Comparison of ENCODE assay signal across 6 cellular contexts in the genomic region with DNA sequence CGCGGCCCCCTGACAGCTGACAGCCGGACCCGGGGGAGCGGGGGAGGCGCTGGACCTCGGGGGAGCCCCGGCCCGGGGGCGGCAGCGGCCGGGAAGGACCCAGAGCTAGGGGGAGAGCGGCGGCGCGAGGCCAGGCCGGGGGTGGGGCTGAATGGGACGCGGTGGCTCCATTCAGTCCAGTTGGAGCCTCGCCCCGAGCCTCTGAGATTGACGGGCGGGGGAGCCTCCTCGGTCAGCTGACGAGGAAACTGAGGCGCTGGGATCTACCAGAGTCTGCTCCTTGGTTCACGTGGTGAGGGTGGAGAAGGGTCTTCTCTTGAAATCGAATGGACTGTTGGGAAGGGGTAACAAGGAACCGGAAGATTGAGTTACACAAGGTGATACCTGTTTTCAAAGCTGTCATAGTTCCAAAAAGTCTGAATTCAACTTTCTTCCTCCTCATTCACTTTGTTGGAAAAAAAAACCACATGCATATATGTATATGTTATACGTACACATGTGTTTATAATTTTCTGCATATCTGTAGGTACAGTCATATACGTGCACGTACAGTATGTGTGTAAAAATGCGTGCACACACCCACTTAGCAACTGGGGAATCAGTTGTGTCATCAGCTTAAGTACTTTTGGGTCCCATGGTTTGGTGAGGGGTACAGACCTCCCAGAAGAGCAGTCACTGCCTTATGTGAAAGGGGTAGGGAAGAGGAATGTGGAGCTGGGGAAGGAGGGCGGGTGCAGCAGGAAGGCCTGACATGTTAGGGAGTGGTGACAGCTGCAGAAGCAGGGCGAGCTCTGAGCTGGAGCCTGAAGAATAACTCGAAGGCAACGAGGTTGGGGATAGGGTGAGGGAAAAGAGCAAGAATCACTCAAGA. TPM values are rescaled to one million over a fixed set of nuclear protein-coding genes. Genes with fewer than 3 reads are reported as not detected.
DNase-seq lines count a peak whose midpoint lies in the region; ATAC-seq, FAIRE-seq and TF ChIP-seq lines count a peak whose summit lies in the region.

No MANE protein-coding gene starts in this region.

- H3K27ac Mint-ChIP-seq in activated B cell treated with CpG ODN at 0.5 μM for 24 hours, result peak overlapping the region; percentile 95

- peaks cover 3 to 14% of the 10 kb centered on the region in 2 experiments; a peak in 3 of 5 replicates for H3K36me3 ChIP-seq in HepG2 (replicated peaks in 1 of 2; ENCODE audit: control insufficient read depth in 1 of 2, insufficient read depth in 2 of 2, low read length in 2 of 2)

- CTCF ChIA-PET in activated B cell treated with CpG ODN at 0.5 μM for 24 hours (lab: Charles Lee), result interaction anchor here (1.0 to 3.9 kb wide), 10 partner anchors 11 to 301 kb away, joined by 3 to 69 read pairs (median 5); a partner anchor contains a TSS
- CTCF ChIA-PET in HepG2 (lab: Yijun Ruan, JAX; ENCODE audit: low intra/inter-chr PET ratio, low total read pairs), result interaction anchor here (1.9 kb wide), 1 partner anchor 73 kb away, joined by 9 read pairs; no protein-coding TSS in a partner anchor

- TF ChIP-seq RAD21 in HepG2 (CRISPR knock-in tag; IDR thresholded peaks at IDR 0.05), result no peak

- H3K79me2 ChIP-seq in HepG2 (ENCODE audit: insufficient read depth, low read length), result peaks cover 22% of the 10 kb centered on the region

- ATAC-seq in activated B cell treated with CpG ODN at 0.5 μM for 24 hours (ENCODE audit: low read depth), result no peak
- no peak for ATAC-seq in HepG2

- no peak for TF ChIP-seq POLR2A in HepG2 (IDR thresholded peaks at IDR 0.05; ENCODE audit: insufficient read depth in 1 of 2, low read depth in 2 of 2, low read length in 2 of 2)

- no peak for DNase-seq in GM12865 (ENCODE audit: low read depth)
- no peak for DNase-seq in activated B cell treated with CpG ODN at 0.5 μM for 24 hours
- DNase-seq in HepG2 (ENCODE audit: low spot score), result no peak
- DNase-seq in AML-193 (lab: John Stamatoyannopoulos, UW), result no peak
- no peak for DNase-seq in NCI-H2081 treated with DMSO at 0.1 percent for 48 hours (lab: John Stamatoyannopoulos, UW)
- DNase-seq in KBM-7, result no peak

- TF ChIP-seq CTCF in GM12865 (IDR thresholded peaks at IDR 0.05; ENCODE audit: insufficient read depth, low read depth, low read length, missing control alignments) (no peak), activated B cell treated with CpG ODN at 0.5 μM for 24 hours (IDR thresholded peaks at IDR 0.05) (no peak), HepG2 (CRISPR knock-in tag; IDR thresholded peaks at IDR 0.05) (no peak)

- 12% methylated on average over 28 of the region's 37 CpGs for WGBS in HepG2 (ENCODE audit: low lambda C conversion rate)

- H3K4me3 ChIP-seq in GM12865 (ENCODE audit: low read depth, low read length) (peak overlapping the region; percentile 74), HepG2 (replicated peaks in 1 of 3; ENCODE audit: insufficient read depth in 1 of 3, low read depth in 2 of 3, low read length in 3 of 3) (peak overlapping the region; percentile 83 to 96 (median 91))

- no peak overlapping the region for H2AFZ ChIP-seq in HepG2 (ENCODE audit: low read length)

- in situ Hi-C loops in HepG2 (cut with HindIII; ENCODE audit: extremely low pct_ligation_motif_present, low pct_unique_long_range_greater_than_20kb), result no loop called here
- in situ Hi-C loops in KBM-7 (cut with MboI; ENCODE audit: low pct_unique_long_range_greater_than_20kb, low sequenced_read_pairs), result no loop called here

- no peaks in the 10 kb centered on the region; a peak in 1 of 5 replicates for H3K27me3 ChIP-seq in HepG2 (ENCODE audit: control insufficient read depth in 1 of 2, insufficient read depth in 2 of 2, low read length in 2 of 2)

- peak overlapping the region; percentile 81 for H3K9ac ChIP-seq in HepG2 (ENCODE audit: insufficient read depth, low read depth, low read length)

- H3K9me3 ChIP-seq in HepG2 (ENCODE audit: low read length), result no peaks in the 10 kb centered on the region

- H3K4me1 ChIP-seq in HepG2 (ENCODE audit: insufficient read depth, low read length), result peaks cover 25% of the 10 kb centered on the region

- no peaks in the 10 kb centered on the region for H4K20me1 ChIP-seq in HepG2 (ENCODE audit: insufficient read depth, low read length)

- H3K36me3 Mint-ChIP-seq in activated B cell treated with CpG ODN at 0.5 μM for 24 hours (ENCODE audit: low read depth), result peaks cover 34% of the 10 kb centered on the region

- H3K4me1 Mint-ChIP-seq in activated B cell treated with CpG ODN at 0.5 μM for 24 hours, result peaks cover 26% of the 10 kb centered on the region

- H3K9me3 Mint-ChIP-seq in activated B cell treated with CpG ODN at 0.5 μM for 24 hours, result no peaks in the 10 kb centered on the region

- no peak for TF ChIP-seq EP300 in HepG2 (IDR thresholded peaks at IDR 0.05; ENCODE audit: low read depth in 2 of 2, low read length in 2 of 2)
- TF ChIP-seq EP300 in HepG2 (CRISPR knock-in tag; IDR thresholded peaks at IDR 0.05; ENCODE audit: borderline replicate concordance), result no peak

- FAIRE-seq in HepG2 (lab: Jason Lieb, UNC), result peak; percentile 53

- POLR2A ChIA-PET in activated B cell treated with CpG ODN at 0.5 μM for 24 hours (lab: Charles Lee), result interaction anchor here (0.6 to 5.5 kb wide), 21 partner anchors 10 to 712 kb away, joined by 3 to 137 read pairs (median 6); a partner anchor contains a TSS
- POLR2A ChIA-PET in HepG2 (lab: Yijun Ruan, JAX), result interaction anchor here (0.7 to 2.7 kb wide), 9 partner anchors 15 to 460 kb away, joined by 3 to 21 read pairs (median 3); a partner anchor contains a TSS

- peak overlapping the region; percentile 18 for H3K27ac ChIP-seq in HepG2 (ENCODE audit: extremely low read length, insufficient read depth, low read length)

- peak overlapping the region; percentile 100 for H3K4me3 Mint-ChIP-seq in activated B cell treated with CpG ODN at 0.5 μM for 24 hours

- intact Hi-C loops in activated B cell treated with CpG ODN at 0.5 μM for 24 hours (cut with micrococcal nuclease) (loop anchor here (1.0 to 10.0 kb wide), 12 partner anchors 24 to 464 kb away; a partner anchor contains a TSS), HepG2 (cut with micrococcal nuclease; ENCODE audit: unreplicated experiment) (loop anchor here (1.0 kb wide), 2 partner anchors 67 to 73 kb away; no protein-coding TSS in a partner anchor)

- H3K27me3 Mint-ChIP-seq in activated B cell treated with CpG ODN at 0.5 μM for 24 hours, result no peaks in the 10 kb centered on the region

- no TSS peak for BruUV-seq in HepG2 (replicated peaks; lab: Mats Ljungman, UMichigan)

- H3K4me2 ChIP-seq in HepG2 (ENCODE audit: low read depth, low read length), result peak overlapping the region; percentile 87

RNA-seq across cellular contexts. Expression of a gene that starts 0.6 kb away (rescaled TPM):
- total RNA-seq in activated B cell treated with CpG ODN at 0.5 μM for 24 hours (72.0 and 74.5 TPM in 2 replicates), HepG2 (2016; rRNA removed; fragmentation: Illumina TruSeq; extraction: Trizol) (67.9 and 77.2 TPM in 2 replicates)
- total RNA-seq in HepG2 (2016; cell fraction: cytosol; rRNA removed; fragmentation: Illumina TruSeq; extraction: Trizol; ENCODE audit: low read depth), result 27.7 and 40.5 TPM in 2 replicates
- 78.8 and 81.3 TPM in 2 replicates for total RNA-seq in HepG2 (2016; cell fraction: insoluble cytoplasmic fraction; rRNA removed; fragmentation: Illumina TruSeq; extraction: Trizol)
- total RNA-seq in HepG2 (2016; cell fraction: membrane; rRNA removed; fragmentation: Illumina TruSeq; extraction: Trizol), result 33.9 and 34.7 TPM in 2 replicates
- total RNA-seq in HepG2 (2016; cell fraction: nucleus; rRNA removed; fragmentation: Illumina TruSeq; extraction: Trizol), result 31.6 and 35.8 TPM in 2 replicates
- polyA plus RNA-seq in HepG2 (2011; rRNA removed), result 27.4 and 33.3 TPM in 2 replicates
- 19.4 and 25.1 TPM in 2 replicates for polyA plus RNA-seq in HepG2 (2011; cell fraction: cytosol; rRNA removed)
- 14.7 and 16.8 TPM in 2 replicates for polyA plus RNA-seq in HepG2 (2011; cell fraction: nucleus; rRNA removed)
- polyA plus RNA-seq in HepG2 (2012), result 43.0 and 56.8 TPM in 2 replicates
- 29.9 and 37.7 TPM in 2 replicates for polyA plus RNA-seq in HepG2 (2016; cell fraction: cytosol; fragmentation: Illumina TruSeq; extraction: Trizol; ENCODE audit: low read depth)
- polyA plus RNA-seq in HepG2 (2016; cell fraction: insoluble cytoplasmic fraction; fragmentation: Illumina TruSeq; extraction: Trizol; ENCODE audit: low read depth), result 99.4 and 106 TPM in 2 replicates
- 34.4 and 34.7 TPM in 2 replicates for polyA plus RNA-seq in HepG2 (2016; cell fraction: membrane; fragmentation: Illumina TruSeq; extraction: Trizol; ENCODE audit: low read depth)
- 52.8 and 60.1 TPM in 2 replicates for polyA plus RNA-seq in HepG2 (2016; cell fraction: nucleus; fragmentation: Illumina TruSeq; extraction: Trizol; ENCODE audit: insufficient read depth, low read depth)
- 22.5 and 25.7 TPM in 2 replicates for polyA minus RNA-seq in HepG2 (2011; rRNA and poly(A)+ RNA removed; ENCODE audit: low replicate concordance)
- polyA minus RNA-seq in HepG2 (2011; cell fraction: cytosol; rRNA and poly(A)+ RNA removed), result 18.4 and 24.7 TPM in 2 replicates
- polyA minus RNA-seq in HepG2 (2011; cell fraction: nucleus; rRNA and poly(A)+ RNA removed), result 24.0 and 27.0 TPM in 2 replicates

RNA-seq across cellular contexts. Expression of a gene that starts 1.6 kb away (rescaled TPM):
- total RNA-seq in activated B cell treated with CpG ODN at 0.5 μM for 24 hours, result 113 and 150 TPM in 2 replicates
- 16.0 and 17.0 TPM in 2 replicates for total RNA-seq in HepG2 (2016; rRNA removed; fragmentation: Illumina TruSeq; extraction: Trizol)
- total RNA-seq in HepG2 (2016; cell fraction: cytosol; rRNA removed; fragmentation: Illumina TruSeq; extraction: Trizol; ENCODE audit: low read depth), result 18.0 and 28.0 TPM in 2 replicates
- 14.4 and 17.9 TPM in 2 replicates for total RNA-seq in HepG2 (2016; cell fraction: insoluble cytoplasmic fraction; rRNA removed; fragmentation: Illumina TruSeq; extraction: Trizol)
- total RNA-seq in HepG2 (2016; cell fraction: membrane; rRNA removed; fragmentation: Illumina TruSeq; extraction: Trizol), result 5.9 and 7.8 TPM in 2 replicates
- 22.6 and 27.5 TPM in 2 replicates for total RNA-seq in HepG2 (2016; cell fraction: nucleus; rRNA removed; fragmentation: Illumina TruSeq; extraction: Trizol)
- 6.9 and 7.1 TPM in 2 replicates for polyA plus RNA-seq in HepG2 (2011; rRNA removed)
- 2.1 and 4.1 TPM in 2 replicates for polyA plus RNA-seq in HepG2 (2011; cell fraction: cytosol; rRNA removed)
- polyA plus RNA-seq in HepG2 (2011; cell fraction: nucleus; rRNA removed), result 36.3 and 40.3 TPM in 2 replicates
- polyA plus RNA-seq in HepG2 (2012), result 6.8 and 9.6 TPM in 2 replicates
- 0.79 and 1.0 TPM in 2 replicates for polyA plus RNA-seq in HepG2 (2016; cell fraction: cytosol; fragmentation: Illumina TruSeq; extraction: Trizol; ENCODE audit: low read depth)
- polyA plus RNA-seq in HepG2 (2016; cell fraction: insoluble cytoplasmic fraction; fragmentation: Illumina TruSeq; extraction: Trizol; ENCODE audit: low read depth), result 9.2 and 11.1 TPM in 2 replicates
- polyA plus RNA-seq in HepG2 (2016; cell fraction: membrane; fragmentation: Illumina TruSeq; extraction: Trizol; ENCODE audit: low read depth), result 1.7 and 2.3 TPM in 2 replicates
- 79.4 and 83.7 TPM in 2 replicates for polyA plus RNA-seq in HepG2 (2016; cell fraction: nucleus; fragmentation: Illumina TruSeq; extraction: Trizol; ENCODE audit: insufficient read depth, low read depth)
- polyA minus RNA-seq in HepG2 (2011; rRNA and poly(A)+ RNA removed; ENCODE audit: low replicate concordance), result 28.2 and 32.5 TPM in 2 replicates
- polyA minus RNA-seq in HepG2 (2011; cell fraction: cytosol; rRNA and poly(A)+ RNA removed), result 3.7 and 15.6 TPM in 2 replicates
- polyA minus RNA-seq in HepG2 (2011; cell fraction: nucleus; rRNA and poly(A)+ RNA removed), result 10.7 and 14.4 TPM in 2 replicates

RNA-seq across cellular contexts. Expression of a gene that starts 37.6 kb away (rescaled TPM):
- total RNA-seq in activated B cell treated with CpG ODN at 0.5 μM for 24 hours, result 1.2 and 1.5 TPM in 2 replicates
- 3.7 and 4.9 TPM in 2 replicates for total RNA-seq in HepG2 (2016; rRNA removed; fragmentation: Illumina TruSeq; extraction: Trizol)
- 1.7 and 1.9 TPM in 2 replicates for total RNA-seq in HepG2 (2016; cell fraction: cytosol; rRNA removed; fragmentation: Illumina TruSeq; extraction: Trizol; ENCODE audit: low read depth)
- 2.9 and 5.5 TPM in 2 replicates for total RNA-seq in HepG2 (2016; cell fraction: insoluble cytoplasmic fraction; rRNA removed; fragmentation: Illumina TruSeq; extraction: Trizol)
- total RNA-seq in HepG2 (2016; cell fraction: membrane; rRNA removed; fragmentation: Illumina TruSeq; extraction: Trizol), result 3.2 and 4.1 TPM in 2 replicates
- total RNA-seq in HepG2 (2016; cell fraction: nucleus; rRNA removed; fragmentation: Illumina TruSeq; extraction: Trizol), result 4.7 and 5.1 TPM in 2 replicates
- 4.1 and 4.9 TPM in 2 replicates for polyA plus RNA-seq in HepG2 (2011; rRNA removed)
- 2.9 and 3.9 TPM in 2 replicates for polyA plus RNA-seq in HepG2 (2011; cell fraction: cytosol; rRNA removed)
- polyA plus RNA-seq in HepG2 (2011; cell fraction: nucleus; rRNA removed), result 29.8 and 33.6 TPM in 2 replicates
- 8.8 and 10.8 TPM in 2 replicates for polyA plus RNA-seq in HepG2 (2012)
- polyA plus RNA-seq in HepG2 (2016; cell fraction: cytosol; fragmentation: Illumina TruSeq; extraction: Trizol; ENCODE audit: low read depth), result 3.3 and 3.8 TPM in 2 replicates
- polyA plus RNA-seq in HepG2 (2016; cell fraction: insoluble cytoplasmic fraction; fragmentation: Illumina TruSeq; extraction: Trizol; ENCODE audit: low read depth), result 7.5 and 11.5 TPM in 2 replicates
- polyA plus RNA-seq in HepG2 (2016; cell fraction: membrane; fragmentation: Illumina TruSeq; extraction: Trizol; ENCODE audit: low read depth), result 7.5 and 8.6 TPM in 2 replicates
- 14.9 and 15.8 TPM in 2 replicates for polyA plus RNA-seq in HepG2 (2016; cell fraction: nucleus; fragmentation: Illumina TruSeq; extraction: Trizol; ENCODE audit: insufficient read depth, low read depth)
- polyA minus RNA-seq in HepG2 (2011; rRNA and poly(A)+ RNA removed; ENCODE audit: low replicate concordance), result 1.1 and 16.7 TPM in 2 replicates
- polyA minus RNA-seq in HepG2 (2011; cell fraction: cytosol; rRNA and poly(A)+ RNA removed), result 5.1 and 8.4 TPM in 2 replicates
- polyA minus RNA-seq in HepG2 (2011; cell fraction: nucleus; rRNA and poly(A)+ RNA removed), result 13.8 and 18.4 TPM in 2 replicates

RNA-seq across cellular contexts. Expression of a gene that starts 48.8 kb away (rescaled TPM):
- total RNA-seq in activated B cell treated with CpG ODN at 0.5 μM for 24 hours, result 99.7 and 122 TPM in 2 replicates
- total RNA-seq in HepG2 (2016; rRNA removed; fragmentation: Illumina TruSeq; extraction: Trizol), result 59.8 and 61.5 TPM in 2 replicates
- total RNA-seq in HepG2 (2016; cell fraction: cytosol; rRNA removed; fragmentation: Illumina TruSeq; extraction: Trizol; ENCODE audit: low read depth), result 20.2 and 20.4 TPM in 2 replicates
- 57.2 and 63.4 TPM in 2 replicates for total RNA-seq in HepG2 (2016; cell fraction: insoluble cytoplasmic fraction; rRNA removed; fragmentation: Illumina TruSeq; extraction: Trizol)
- 27.2 and 28.3 TPM in 2 replicates for total RNA-seq in HepG2 (2016; cell fraction: membrane; rRNA removed; fragmentation: Illumina TruSeq; extraction: Trizol)
- total RNA-seq in HepG2 (2016; cell fraction: nucleus; rRNA removed; fragmentation: Illumina TruSeq; extraction: Trizol), result 47.3 and 61.7 TPM in 2 replicates
- 37.1 and 50.5 TPM in 2 replicates for polyA plus RNA-seq in HepG2 (2011; rRNA removed)
- 29.8 and 33.1 TPM in 2 replicates for polyA plus RNA-seq in HepG2 (2011; cell fraction: cytosol; rRNA removed)
- polyA plus RNA-seq in HepG2 (2011; cell fraction: nucleus; rRNA removed), result 71.5 and 77.4 TPM in 2 replicates
- polyA plus RNA-seq in HepG2 (2012), result 27.8 and 38.2 TPM in 2 replicates
- 18.2 and 22.9 TPM in 2 replicates for polyA plus RNA-seq in HepG2 (2016; cell fraction: cytosol; fragmentation: Illumina TruSeq; extraction: Trizol; ENCODE audit: low read depth)
- polyA plus RNA-seq in HepG2 (2016; cell fraction: insoluble cytoplasmic fraction; fragmentation: Illumina TruSeq; extraction: Trizol; ENCODE audit: low read depth), result 67.1 and 69.1 TPM in 2 replicates
- polyA plus RNA-seq in HepG2 (2016; cell fraction: membrane; fragmentation: Illumina TruSeq; extraction: Trizol; ENCODE audit: low read depth), result 20.0 and 22.3 TPM in 2 replicates
- polyA plus RNA-seq in HepG2 (2016; cell fraction: nucleus; fragmentation: Illumina TruSeq; extraction: Trizol; ENCODE audit: insufficient read depth, low read depth), result 82.3 and 82.6 TPM in 2 replicates
- polyA minus RNA-seq in HepG2 (2011; rRNA and poly(A)+ RNA removed; ENCODE audit: low replicate concordance), result 31.6 and 46.9 TPM in 2 replicates
- 15.7 and 20.7 TPM in 2 replicates for polyA minus RNA-seq in HepG2 (2011; cell fraction: cytosol; rRNA and poly(A)+ RNA removed)
- polyA minus RNA-seq in HepG2 (2011; cell fraction: nucleus; rRNA and poly(A)+ RNA removed), result 76.1 and 79.6 TPM in 2 replicates
